ENCODE assay signal across 11 cellular contexts in genomic region chr7:3463696-3464095, GRCh38.
"Had no signal": no experiment of that assay in that cellular context is flagged by ENCODE, and none has a peak within 500 bp of the region (broad histone marks: within the 10 kb centered on the region; RNA-seq: fewer than 3 reads in every experiment).

No MANE protein-coding gene starts in this region.

- FAIRE-seq: colon had no signal

- ATAC-seq: stimulated activated naive CD8-positive, alpha-beta T cell treated with anti-CD3 and anti-CD28 coated beads, Interleukin-15, Interleukin-2, amounts not matched to agents 100 U/mL and 50 U/mL, for 24 hours; T-helper 17 cell had no signal

- H3K27ac ChIP-seq: adrenal gland, esophagus squamous epithelium, suprapubic skin had no signal

- H3K4me3 ChIP-seq: adrenal gland, esophagus squamous epithelium, suprapubic skin had no signal

- H3K27me3 ChIP-seq: adrenal gland, esophagus squamous epithelium, suprapubic skin had no signal

- H3K4me1 ChIP-seq: adrenal gland, esophagus squamous epithelium, suprapubic skin had no signal

- H3K9me3 ChIP-seq: adrenal gland, esophagus squamous epithelium, suprapubic skin had no signal

- DNase-seq: activated CD4-positive, alpha-beta memory T cell treated with anti-CD3 and anti-CD28 coated beads for 36 hours; activated CD8-positive, alpha-beta memory T cell treated with anti-CD3 and anti-CD28 coated beads, Interleukin-2, amount 50 U/mL, for 4 hours; activated naive CD4-positive, alpha-beta T cell; adrenal gland; esophagus squamous epithelium; foreskin fibroblast; stimulated activated CD4-positive, alpha-beta T cell treated with anti-CD3 and anti-CD28 coated beads, Interleukin-2, amount 100 ng/mL, for 48 hours; stimulated activated naive CD8-positive, alpha-beta T cell treated with anti-CD3 and anti-CD28 coated beads, Interleukin-15, Interleukin-2, amounts not matched to agents 100 U/mL and 50 U/mL, for 24 hours; T-helper 17 cell had no signal

- H3K36me3 ChIP-seq: adrenal gland, esophagus squamous epithelium, suprapubic skin had no signal
